1 cellular context compared by ENCODE assay signal in genomic region chr2:61536723-61537581, GRCh38.
A peak's percentile ranks its signal among the peaks of the same experiment; 100 is the strongest.
TF ChIP-seq lines count a peak whose summit lies in the region.

No MANE protein-coding gene starts in this region.

TF ChIP-seq in HepG2, 621 proteins besides CTCF, POLR2A, EP300 and RAD21 (continued from another document and continues in another):
- TF ChIP-seq GMEB1 (CRISPR knock-in tag; IDR thresholded peaks at IDR 0.05; ENCODE audit: borderline replicate concordance) = 0 out of 2 replicates have a peak, but pooled peaks have one; percentile 57
- no peak for TF ChIP-seq ZNF782 (CRISPR knock-in tag; IDR thresholded peaks at IDR 0.05; ENCODE audit: borderline replicate concordance)
- TF ChIP-seq ZNF383 (CRISPR knock-in tag; IDR thresholded peaks at IDR 0.05; ENCODE audit: borderline replicate concordance) = no peak
- no peak for TF ChIP-seq EZH2 (conservative IDR thresholded peaks at IDR 0.05; ENCODE audit: low read depth, low read length)
- no peak for TF ChIP-seq ZNF784 (CRISPR knock-in tag; IDR thresholded peaks at IDR 0.05; ENCODE audit: borderline replicate concordance)
- TF ChIP-seq CAMTA2 (CRISPR knock-in tag; IDR thresholded peaks at IDR 0.05; ENCODE audit: borderline replicate concordance) = no peak
- TF ChIP-seq ZNF333 (CRISPR knock-in tag; IDR thresholded peaks at IDR 0.05; ENCODE audit: borderline replicate concordance) = no peak
- TF ChIP-seq NR0B2 (CRISPR knock-in tag; IDR thresholded peaks at IDR 0.05) = no peak
- TF ChIP-seq YEATS4 (CRISPR knock-in tag; IDR thresholded peaks at IDR 0.05; ENCODE audit: borderline replicate concordance) = peak; percentile 82
- no peak for TF ChIP-seq ZSCAN22 (CRISPR knock-in tag; IDR thresholded peaks at IDR 0.05)
- TF ChIP-seq ZNF75D (CRISPR knock-in tag; IDR thresholded peaks at IDR 0.05; ENCODE audit: borderline replicate concordance) = no peak; the same call in 1 of the 2 replicates
- TF ChIP-seq FOXO4 (CRISPR knock-in tag; conservative IDR thresholded peaks at IDR 0.05) = no peak
- TF ChIP-seq MAZ (IDR thresholded peaks at IDR 0.05; ENCODE audit: borderline replicate concordance, low read depth, low read length) = no peak; the same call in none of the 2 replicates
- TF ChIP-seq MAZ (CRISPR knock-in tag; IDR thresholded peaks at IDR 0.05; ENCODE audit: low read depth) = no peak; the same call in 1 of the 2 replicates
- TF ChIP-seq ZNF609 (CRISPR knock-in tag; IDR thresholded peaks at IDR 0.05; ENCODE audit: borderline replicate concordance) = no peak; the same call in 1 of the 2 replicates
- no peak for TF ChIP-seq RARG (CRISPR knock-in tag; IDR thresholded peaks at IDR 0.05; ENCODE audit: low read depth)
- TF ChIP-seq MNT (IDR thresholded peaks at IDR 0.05) = peak; percentile 45; the same call in 1 of the 2 replicates
- TF ChIP-seq AKNA (CRISPR knock-in tag; IDR thresholded peaks at IDR 0.05; ENCODE audit: borderline replicate concordance) = no peak
- no peak for TF ChIP-seq E2F5 (CRISPR knock-in tag; conservative IDR thresholded peaks at IDR 0.05)
- no peak for TF ChIP-seq DPF2 (CRISPR knock-in tag; IDR thresholded peaks at IDR 0.05; ENCODE audit: borderline replicate concordance, low read depth)
- TF ChIP-seq SNAPC4 (CRISPR knock-in tag; IDR thresholded peaks at IDR 0.05) = no peak; the same call in 1 of the 2 replicates
- no peak for TF ChIP-seq CREB1 (IDR thresholded peaks at IDR 0.05)
- no peak for TF ChIP-seq CREB1 (CRISPR knock-in tag; IDR thresholded peaks at IDR 0.05)
- TF ChIP-seq ONECUT2 (CRISPR knock-in tag; IDR thresholded peaks at IDR 0.05) = 0 out of 2 replicates have a peak, but pooled peaks have one; percentile 40
- TF ChIP-seq ZBTB14 (CRISPR knock-in tag; IDR thresholded peaks at IDR 0.05) = no peak
- no peak for TF ChIP-seq ARHGAP35 (CRISPR knock-in tag; IDR thresholded peaks at IDR 0.05; ENCODE audit: borderline replicate concordance)
- no peak for TF ChIP-seq PLRG1 (conservative IDR thresholded peaks at IDR 0.05)
- TF ChIP-seq ZNF446 (CRISPR knock-in tag; IDR thresholded peaks at IDR 0.05) = no peak; the same call in 1 of the 2 replicates
- TF ChIP-seq SP1 (IDR thresholded peaks at IDR 0.05) = no peak
- TF ChIP-seq SP1 (CRISPR knock-in tag; IDR thresholded peaks at IDR 0.05) = peak; percentile 63; the same call in 1 of the 2 replicates
- TF ChIP-seq ZNF282 (IDR thresholded peaks at IDR 0.05; ENCODE audit: partially characterized antibody) = no peak
- TF ChIP-seq SRY (CRISPR knock-in tag; IDR thresholded peaks at IDR 0.05) = no peak; the same call in 1 of the 2 replicates
